6 cellular contexts compared by ENCODE assay signal in genomic region chr11:119167077-119167458, GRCh38. TPM values are rescaled to one million over a fixed set of nuclear protein-coding genes. Genes with fewer than 3 reads are reported as not detected.
"Had no signal": no experiment of that assay in that cellular context is flagged by ENCODE, and none has a peak within 500 bp of the region (broad histone marks: within the 10 kb centered on the region; RNA-seq: fewer than 3 reads in every experiment).

No MANE protein-coding gene starts in this region.

RNA-seq across cellular contexts. Expression of gene NHERF4, which starts 18.2 kb away (rescaled TPM):
- total RNA-seq: activated CD8-positive, alpha-beta memory T cell treated with anti-CD3 and anti-CD28 coated beads for 36 hours; activated naive CD8-positive, alpha-beta T cell treated with anti-CD3 and anti-CD28 coated beads for 36 hours; M059J; SJCRH30 had no signal

RNA-seq across cellular contexts. Expression of gene ABCG4, which starts 18.2 kb away (rescaled TPM):
- total RNA-seq: activated CD8-positive, alpha-beta T cell treated with anti-CD3 and anti-CD28 coated beads for 36 hours; activated T-helper 17 cell treated with anti-CD3 and anti-CD28 coated beads, Interleukin-2, amount 50 U/mL, for 72 hours; M059J had no signal
